1 cellular context compared by ENCODE assay signal in genomic region chr19:14082675-14082960, GRCh38.
TF ChIP-seq lines count a peak whose summit lies in the region.

No MANE protein-coding gene starts in this region.

TF ChIP-seq in GM12878, 131 proteins besides CTCF, POLR2A, EP300 and RAD21:
- TF ChIP-seq CREB1 (IDR thresholded peaks at IDR 0.05; ENCODE audit: low read depth) (no peak), RCOR1 (conservative IDR thresholded peaks at IDR 0.05; ENCODE audit: low read depth, low read length) (no peak), DPF2 (IDR thresholded peaks at IDR 0.05) (no peak), EZH2 (IDR thresholded peaks at IDR 0.05; ENCODE audit: borderline replicate concordance, control insufficient read depth, low read depth, low read length) (no peak), NR2F1 (conservative IDR thresholded peaks at IDR 0.05) (no peak), ZBTB40 (IDR thresholded peaks at IDR 0.05; ENCODE audit: borderline replicate concordance) (no peak), YBX1 (IDR thresholded peaks at IDR 0.05) (no peak), NR2C2 (IDR thresholded peaks at IDR 0.05; ENCODE audit: borderline replicate concordance, control insufficient read depth, insufficient read length, low read depth) (no peak), ELK1 (IDR thresholded peaks at IDR 0.05; ENCODE audit: low read depth, low read length) (no peak), NBN (IDR thresholded peaks at IDR 0.05) (no peak), ETV6 (conservative IDR thresholded peaks at IDR 0.05 in 1 of 2, IDR thresholded peaks at IDR 0.05 in 1 of 2; ENCODE audit: borderline replicate concordance in 1 of 2, low read depth in 1 of 2) (no peak), TARDBP (IDR thresholded peaks at IDR 0.05; ENCODE audit: borderline replicate concordance) (no peak), YY1 (IDR thresholded peaks at IDR 0.05; ENCODE audit: low read depth, low read length) (no peak), RAD51 (IDR thresholded peaks at IDR 0.05) (no peak)
- TF ChIP-seq, protein P1, sequence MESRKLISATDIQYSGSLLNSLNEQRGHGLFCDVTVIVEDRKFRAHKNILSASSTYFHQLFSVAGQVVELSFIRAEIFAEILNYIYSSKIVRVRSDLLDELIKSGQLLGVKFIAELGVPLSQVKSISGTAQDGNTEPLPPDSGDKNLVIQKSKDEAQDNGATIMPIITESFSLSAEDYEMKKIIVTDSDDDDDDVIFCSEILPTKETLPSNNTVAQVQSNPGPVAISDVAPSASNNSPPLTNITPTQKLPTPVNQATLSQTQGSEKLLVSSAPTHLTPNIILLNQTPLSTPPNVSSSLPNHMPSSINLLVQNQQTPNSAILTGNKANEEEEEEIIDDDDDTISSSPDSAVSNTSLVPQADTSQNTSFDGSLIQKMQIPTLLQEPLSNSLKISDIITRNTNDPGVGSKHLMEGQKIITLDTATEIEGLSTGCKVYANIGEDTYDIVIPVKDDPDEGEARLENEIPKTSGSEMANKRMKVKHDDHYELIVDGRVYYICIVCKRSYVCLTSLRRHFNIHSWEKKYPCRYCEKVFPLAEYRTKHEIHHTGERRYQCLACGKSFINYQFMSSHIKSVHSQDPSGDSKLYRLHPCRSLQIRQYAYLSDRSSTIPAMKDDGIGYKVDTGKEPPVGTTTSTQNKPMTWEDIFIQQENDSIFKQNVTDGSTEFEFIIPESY (IDR thresholded peaks at IDR 0.05): no peak
